27 cellular contexts compared by ENCODE assay signal in genomic region chr9:119234636-119235035, GRCh38.
"Had no signal": no experiment of that assay in that cellular context is flagged by ENCODE, and none has a peak within 500 bp of the region (broad histone marks: within the 10 kb centered on the region; RNA-seq: fewer than 3 reads in every experiment).

No MANE protein-coding gene starts in this region.

- H3K4me3 ChIP-seq: adrenal gland, body of pancreas, breast epithelium, SJCRH30, SK-N-MC had no signal

- FAIRE-seq: astrocyte had no signal

- H3K36me3 ChIP-seq: adrenal gland, breast epithelium had no signal

- H3K27me3 ChIP-seq: adrenal gland, body of pancreas, breast epithelium, SJCRH30 had no signal

- DNase-seq: activated B cell treated with CpG ODN at 0.5 μM for 24 hours; activated CD4-positive, alpha-beta memory T cell treated with anti-CD3 and anti-CD28 coated beads for 36 hours; activated CD4-positive, alpha-beta T cell treated with anti-CD3 and anti-CD28 coated beads for 4 hours; activated CD4-positive, alpha-beta T cell treated with anti-CD3 and anti-CD28 coated beads, Interleukin-2, amount 50 U/mL, for 1 hour; activated CD4-positive, CD25-positive, alpha-beta regulatory T cell treated with anti-CD3 and anti-CD28 coated beads, Interleukin-2, amount 50 U/mL, for 72 hours; activated CD8-positive, alpha-beta memory T cell treated with anti-CD3 and anti-CD28 coated beads, Interleukin-2, amount 50 U/mL, for 4 hours; activated gamma-delta T cell treated with Interleukin-2 at 50 U/mL for 16 hours; activated naive CD4-positive, alpha-beta T cell treated with anti-CD3 and anti-CD28 coated beads for 36 hours; activated T-cell treated with anti-CD3 and anti-CD28 coated beads for 4 hours; activated T-cell treated with anti-CD3 and anti-CD28 coated beads, Interleukin-2, amount 50 U/mL, for 4 hours; adrenal gland; body of pancreas; caudate nucleus; NCI-H1105; NCI-H1417 treated with DMSO at 0.1 percent for 48 hours; NCI-H187 treated with DMSO at 0.1 percent for 48 hours; NCI-H2081; NCI-H510A; NCI-H526; NCI-H748 treated with DMSO at 0.1 percent for 48 hours; NK-92 treated with Interleukin-12 subunit alpha and Interleukin-12 subunit beta, amount 100 ng/mL, for 24 hours; OCI-M1; SHP77; SJCRH30 had no signal
